Comparison of ENCODE assay signal across 2 cellular contexts in genomic region chr14:69650948-69651369, GRCh38.
TF ChIP-seq lines count a peak whose summit lies in the region.

No MANE protein-coding gene starts in this region.

TF ChIP-seq in liver, 16 proteins besides CTCF, POLR2A, EP300 and RAD21:
- no peak for TF ChIP-seq GABPA (IDR thresholded peaks at IDR 0.05 in 1 of 2, conservative IDR thresholded peaks at IDR 0.05 in 1 of 2)
- no peak for TF ChIP-seq JUND (IDR thresholded peaks at IDR 0.05)
- no peak for TF ChIP-seq HNF4A (conservative IDR thresholded peaks at IDR 0.05)

TF ChIP-seq in HepG2, 621 proteins besides CTCF, POLR2A, EP300 and RAD21:
- TF ChIP-seq FIP1L1 (IDR thresholded peaks at IDR 0.05; ENCODE audit: borderline replicate concordance, insufficient read depth, low read depth, low read length) = no peak
- TF ChIP-seq ZMYM2 (CRISPR knock-in tag; IDR thresholded peaks at IDR 0.05) = no peak
- TF ChIP-seq ZNF629 (CRISPR knock-in tag; conservative IDR thresholded peaks at IDR 0.05) = no peak
- TF ChIP-seq TBP (CRISPR knock-in tag; IDR thresholded peaks at IDR 0.05) = no peak
- no peak for TF ChIP-seq FOXA1 (IDR thresholded peaks at IDR 0.05)
- TF ChIP-seq FOXA1 (CRISPR knock-in tag; IDR thresholded peaks at IDR 0.05) = no peak
- no peak for TF ChIP-seq ZNF75D (CRISPR knock-in tag; IDR thresholded peaks at IDR 0.05; ENCODE audit: borderline replicate concordance)
- no peak for TF ChIP-seq ZNF572 (CRISPR knock-in tag; IDR thresholded peaks at IDR 0.05)
- TF ChIP-seq ASH2L (IDR thresholded peaks at IDR 0.05; ENCODE audit: insufficient read length, low read depth, low read length) = no peak
- TF ChIP-seq ZNF362 (CRISPR knock-in tag; IDR thresholded peaks at IDR 0.05; ENCODE audit: borderline replicate concordance) = no peak
- no peak for TF ChIP-seq ZNF124 (CRISPR knock-in tag; IDR thresholded peaks at IDR 0.05)
- TF ChIP-seq STAG1 (CRISPR knock-in tag; IDR thresholded peaks at IDR 0.05) = no peak
- no peak for TF ChIP-seq NR3C1 (CRISPR knock-in tag; IDR thresholded peaks at IDR 0.05)
- TF ChIP-seq ZNF335 (CRISPR knock-in tag; IDR thresholded peaks at IDR 0.05) = no peak
- TF ChIP-seq ZNF264 (CRISPR knock-in tag; IDR thresholded peaks at IDR 0.05) = no peak
TF ChIP-seq in HepG2: peak in this region for 0.
